ENCODE assay signal across 8 cellular contexts in genomic region chr4:89894654-89895652, GRCh38. TPM values are rescaled to one million over a fixed set of nuclear protein-coding genes. Genes with fewer than 3 reads are reported as not detected.
DNase-seq lines count a peak whose midpoint lies in the region; ATAC-seq, FAIRE-seq and TF ChIP-seq lines count a peak whose summit lies in the region.

Gene MMRN1, plus strand, starts transcription at chr4:89894854. Its CDS starts 118 bp downstream, at chr4:89894972.

- no peaks in the 10 kb centered on the region for H3K4me1 Mint-ChIP-seq in Caco-2 (ENCODE audit: low read depth, unreplicated experiment)

- no peak within 1 kb of the TSS for H3K4me3 Mint-ChIP-seq in Caco-2 (ENCODE audit: unreplicated experiment)

- peaks cover 4% of the 10 kb centered on the region for H3K27me3 Mint-ChIP-seq in Caco-2 (ENCODE audit: insufficient read depth, unreplicated experiment)

- no peaks in the 10 kb centered on the region for H3K9me3 ChIP-seq in Caco-2

- intact Hi-C loops in Caco-2 (cut with micrococcal nuclease; ENCODE audit: unreplicated experiment), result no loop called here

- BruUV-seq in Caco-2 (replicated peaks; lab: Mats Ljungman, UMichigan), result no TSS peak

- no peaks in the 10 kb centered on the region for H3K9me3 Mint-ChIP-seq in Caco-2 (ENCODE audit: unreplicated experiment)

- peak; percentile 95 for FAIRE-seq in G401.6 (lab: Jason Lieb, UNC)
- FAIRE-seq in D721Med (lab: Jason Lieb, UNC), result no peak

- no peaks in the 10 kb centered on the region; the same call in none of the 2 replicates for H3K27me3 ChIP-seq in Caco-2 (replicated peaks; ENCODE audit: control insufficient read depth, insufficient read depth, low read length)

- POLR2A ChIA-PET in Caco-2 (lab: Charles Lee), result no interaction called here

- no peaks in the 10 kb centered on the region for H3K36me3 ChIP-seq in Caco-2 (ENCODE audit: control insufficient read depth, insufficient read depth, low read length)

- peak; percentile 18 for DNase-seq in HT1080 (ENCODE audit: low read depth)
- DNase-seq in left kidney (ENCODE audit: low read depth, low spot score), result peak; percentile 23
- DNase-seq in D721Med (ENCODE audit: insufficient read length, low spot score), result no peak
- no peak for DNase-seq in Caco-2
- no peak for DNase-seq in NCI-H146 (lab: John Stamatoyannopoulos, UW)
- DNase-seq in EL, result no peak

- H3K4me3 ChIP-seq in Caco-2 (ENCODE audit: low read depth, low read length), result no peak within 1 kb of the TSS

- ATAC-seq in GM21381 (IDR thresholded peaks at IDR 0.05; ENCODE audit: unreplicated experiment), result peak; percentile 80

- H3K36me3 Mint-ChIP-seq in Caco-2 (ENCODE audit: insufficient read depth, unreplicated experiment), result no peaks in the 10 kb centered on the region

- no peak within 1 kb of the TSS for H3K27ac Mint-ChIP-seq in Caco-2 (ENCODE audit: unreplicated experiment)

- H3K4me1 ChIP-seq in Caco-2, result peaks cover 8% of the 10 kb centered on the region

- TF ChIP-seq CTCF in D721Med (IDR thresholded peaks at IDR 0.05; ENCODE audit: insufficient read depth, missing control alignments) (no peak), Caco-2 (IDR thresholded peaks at IDR 0.05; ENCODE audit: insufficient read depth in 1 of 2, low read depth in 1 of 2, low read length in 1 of 2, severe bottlenecking in 1 of 2, unreplicated experiment in 1 of 2) (no peak)

- CTCF ChIA-PET in Caco-2 (lab: Charles Lee), result no interaction called here

RNA-seq across cellular contexts. Expression of gene MMRN1, which starts in this region (rescaled TPM):
- not detected in 2 replicates for total RNA-seq in HT1080 (2014; rRNA removed; shearing (Covaris generic))
- polyA plus RNA-seq in HT1080 (2015; cell fraction: cytosol; rRNA removed), result 0.01 TPM in 1 of 2 replicates, not detected in the other
- not detected in 2 replicates for polyA plus RNA-seq in HT1080 (2015; cell fraction: nucleus; rRNA removed)
- total RNA-seq in Caco-2 (2022), result not detected in 2 replicates

Comparison
In these comparisons a context has a peak if more than half of its experiments do, and no peak if none do; other contexts are left out.
1. Peak in DNase-seq in HT1080; RNA of the gene not detected or under 1 TPM.